Comparison of ENCODE assay signal across 2 cellular contexts in genomic region chr19:8147579-8147978, GRCh38.
TF ChIP-seq lines count a peak whose summit lies in the region.

No MANE protein-coding gene starts in this region.

TF ChIP-seq in K562, 482 proteins besides CTCF, POLR2A, EP300 and RAD21:
- TF ChIP-seq MEF2D (tag; conservative IDR thresholded peaks at IDR 0.05; ENCODE audit: low read depth), result no peak
- TF ChIP-seq ZNF253 (CRISPR knock-in tag; conservative IDR thresholded peaks at IDR 0.05), result no peak
- peak; percentile 76 for TF ChIP-seq ZFP36 (IDR thresholded peaks at IDR 0.05; ENCODE audit: low read depth, low read length, partially characterized antibody)

TF ChIP-seq in HepG2, 621 proteins besides CTCF, POLR2A, EP300 and RAD21:
- TF ChIP-seq DRAP1 (CRISPR knock-in tag; IDR thresholded peaks at IDR 0.05) (no peak), ZNF761 (CRISPR knock-in tag; conservative IDR thresholded peaks at IDR 0.05) (no peak), ATF3 (CRISPR knock-in tag; IDR thresholded peaks at IDR 0.05) (no peak), ZNF609 (CRISPR knock-in tag; IDR thresholded peaks at IDR 0.05; ENCODE audit: borderline replicate concordance) (no peak), SNRNP70 (IDR thresholded peaks at IDR 0.05; ENCODE audit: low read depth, low read length) (no peak), NR2C2 (CRISPR knock-in tag; IDR thresholded peaks at IDR 0.05; ENCODE audit: borderline replicate concordance) (no peak), POLR2AphosphoS2 (IDR thresholded peaks at IDR 0.05; ENCODE audit: low read depth, low read length) (no peak), ZNF430 (CRISPR knock-in tag; IDR thresholded peaks at IDR 0.05) (no peak), DMAP1 (CRISPR knock-in tag; IDR thresholded peaks at IDR 0.05) (no peak), ZNF235 (CRISPR knock-in tag; IDR thresholded peaks at IDR 0.05; ENCODE audit: borderline replicate concordance) (no peak), KDM5B (CRISPR knock-in tag; IDR thresholded peaks at IDR 0.05; ENCODE audit: borderline replicate concordance) (no peak), MATR3 (CRISPR knock-in tag; IDR thresholded peaks at IDR 0.05) (no peak), CSRNP1 (CRISPR knock-in tag; IDR thresholded peaks at IDR 0.05) (no peak), XBP1 (CRISPR knock-in tag; IDR thresholded peaks at IDR 0.05) (no peak), ZNF772 (CRISPR knock-in tag; IDR thresholded peaks at IDR 0.05) (no peak), ZFP82 (CRISPR knock-in tag; IDR thresholded peaks at IDR 0.05; ENCODE audit: borderline replicate concordance) (no peak), PRMT3 (CRISPR knock-in tag; IDR thresholded peaks at IDR 0.05; ENCODE audit: borderline replicate concordance, low read depth) (no peak)
